Comparison of ENCODE assay signal across 1 cellular context in the genomic region with DNA sequence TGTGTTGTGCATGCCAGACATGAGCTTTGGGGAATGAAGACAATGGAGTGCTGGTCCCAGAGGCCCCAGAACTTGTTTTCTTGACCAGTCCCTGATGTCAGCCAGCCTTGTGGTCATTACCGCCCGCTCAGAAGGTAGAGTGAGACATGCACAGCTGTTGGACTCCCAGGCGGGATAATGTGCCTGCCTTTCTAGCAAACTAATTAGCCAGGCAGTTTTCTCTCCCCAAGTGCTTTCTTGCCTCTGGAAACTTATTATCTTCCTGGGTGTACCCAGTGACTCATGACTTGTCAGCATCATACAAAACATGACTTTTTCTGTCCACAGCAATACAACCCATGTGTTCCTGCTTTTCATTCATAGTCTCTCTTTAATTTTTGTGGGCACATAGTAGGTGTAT.
TF ChIP-seq lines count a peak whose summit lies in the region.

No MANE protein-coding gene starts in this region.

TF ChIP-seq in HCT116, 20 proteins besides CTCF, POLR2A, EP300 and RAD21 (continued from another document):
- TF ChIP-seq, protein P1, sequence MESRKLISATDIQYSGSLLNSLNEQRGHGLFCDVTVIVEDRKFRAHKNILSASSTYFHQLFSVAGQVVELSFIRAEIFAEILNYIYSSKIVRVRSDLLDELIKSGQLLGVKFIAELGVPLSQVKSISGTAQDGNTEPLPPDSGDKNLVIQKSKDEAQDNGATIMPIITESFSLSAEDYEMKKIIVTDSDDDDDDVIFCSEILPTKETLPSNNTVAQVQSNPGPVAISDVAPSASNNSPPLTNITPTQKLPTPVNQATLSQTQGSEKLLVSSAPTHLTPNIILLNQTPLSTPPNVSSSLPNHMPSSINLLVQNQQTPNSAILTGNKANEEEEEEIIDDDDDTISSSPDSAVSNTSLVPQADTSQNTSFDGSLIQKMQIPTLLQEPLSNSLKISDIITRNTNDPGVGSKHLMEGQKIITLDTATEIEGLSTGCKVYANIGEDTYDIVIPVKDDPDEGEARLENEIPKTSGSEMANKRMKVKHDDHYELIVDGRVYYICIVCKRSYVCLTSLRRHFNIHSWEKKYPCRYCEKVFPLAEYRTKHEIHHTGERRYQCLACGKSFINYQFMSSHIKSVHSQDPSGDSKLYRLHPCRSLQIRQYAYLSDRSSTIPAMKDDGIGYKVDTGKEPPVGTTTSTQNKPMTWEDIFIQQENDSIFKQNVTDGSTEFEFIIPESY (IDR thresholded peaks at IDR 0.05; ENCODE audit: extremely low read depth, insufficient replicate concordance, low read length): no peak
- TF ChIP-seq TCF7L2 (IDR thresholded peaks at IDR 0.05; ENCODE audit: borderline replicate concordance, extremely low read depth, insufficient read depth, insufficient read length): no peak
- no peak for TF ChIP-seq SRF (IDR thresholded peaks at IDR 0.05; ENCODE audit: low read depth)
- no peak for TF ChIP-seq ZNF274 (IDR thresholded peaks at IDR 0.05; ENCODE audit: low read depth, low read length)
- TF ChIP-seq YY1 (IDR thresholded peaks at IDR 0.05; ENCODE audit: extremely low read depth, insufficient replicate concordance, low read depth, low read length): no peak
- no peak for TF ChIP-seq EZH2phosphoT487 (IDR thresholded peaks at IDR 0.05; ENCODE audit: borderline replicate concordance)
- TF ChIP-seq ZFX (IDR thresholded peaks at IDR 0.05): no peak
- TF ChIP-seq ELF1 (IDR thresholded peaks at IDR 0.05; ENCODE audit: borderline replicate concordance, low read depth): no peak
- TF ChIP-seq JUND (IDR thresholded peaks at IDR 0.05): no peak
- TF ChIP-seq, protein P2, sequence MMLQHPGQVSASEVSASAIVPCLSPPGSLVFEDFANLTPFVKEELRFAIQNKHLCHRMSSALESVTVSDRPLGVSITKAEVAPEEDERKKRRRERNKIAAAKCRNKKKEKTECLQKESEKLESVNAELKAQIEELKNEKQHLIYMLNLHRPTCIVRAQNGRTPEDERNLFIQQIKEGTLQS (IDR thresholded peaks at IDR 0.05): no peak
- no peak for TF ChIP-seq POLR2AphosphoS5 (IDR thresholded peaks at IDR 0.05; ENCODE audit: low read depth, low read length)
- TF ChIP-seq, protein P3, sequence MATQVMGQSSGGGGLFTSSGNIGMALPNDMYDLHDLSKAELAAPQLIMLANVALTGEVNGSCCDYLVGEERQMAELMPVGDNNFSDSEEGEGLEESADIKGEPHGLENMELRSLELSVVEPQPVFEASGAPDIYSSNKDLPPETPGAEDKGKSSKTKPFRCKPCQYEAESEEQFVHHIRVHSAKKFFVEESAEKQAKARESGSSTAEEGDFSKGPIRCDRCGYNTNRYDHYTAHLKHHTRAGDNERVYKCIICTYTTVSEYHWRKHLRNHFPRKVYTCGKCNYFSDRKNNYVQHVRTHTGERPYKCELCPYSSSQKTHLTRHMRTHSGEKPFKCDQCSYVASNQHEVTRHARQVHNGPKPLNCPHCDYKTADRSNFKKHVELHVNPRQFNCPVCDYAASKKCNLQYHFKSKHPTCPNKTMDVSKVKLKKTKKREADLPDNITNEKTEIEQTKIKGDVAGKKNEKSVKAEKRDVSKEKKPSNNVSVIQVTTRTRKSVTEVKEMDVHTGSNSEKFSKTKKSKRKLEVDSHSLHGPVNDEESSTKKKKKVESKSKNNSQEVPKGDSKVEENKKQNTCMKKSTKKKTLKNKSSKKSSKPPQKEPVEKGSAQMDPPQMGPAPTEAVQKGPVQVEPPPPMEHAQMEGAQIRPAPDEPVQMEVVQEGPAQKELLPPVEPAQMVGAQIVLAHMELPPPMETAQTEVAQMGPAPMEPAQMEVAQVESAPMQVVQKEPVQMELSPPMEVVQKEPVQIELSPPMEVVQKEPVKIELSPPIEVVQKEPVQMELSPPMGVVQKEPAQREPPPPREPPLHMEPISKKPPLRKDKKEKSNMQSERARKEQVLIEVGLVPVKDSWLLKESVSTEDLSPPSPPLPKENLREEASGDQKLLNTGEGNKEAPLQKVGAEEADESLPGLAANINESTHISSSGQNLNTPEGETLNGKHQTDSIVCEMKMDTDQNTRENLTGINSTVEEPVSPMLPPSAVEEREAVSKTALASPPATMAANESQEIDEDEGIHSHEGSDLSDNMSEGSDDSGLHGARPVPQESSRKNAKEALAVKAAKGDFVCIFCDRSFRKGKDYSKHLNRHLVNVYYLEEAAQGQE (IDR thresholded peaks at IDR 0.05; ENCODE audit: low read depth): no peak
- TF ChIP-seq FOSL1 (IDR thresholded peaks at IDR 0.05; ENCODE audit: low read depth): no peak
- TF ChIP-seq EZH2 (IDR thresholded peaks at IDR 0.05): no peak
TF ChIP-seq in HCT116: peak in this region for 0.
